9 cellular contexts compared by ENCODE assay signal in genomic region chr12:131608740-131609665, GRCh38.
DNase-seq lines count a peak whose midpoint lies in the region; ATAC-seq and TF ChIP-seq lines count a peak whose summit lies in the region.
"Had no signal": no experiment of that assay in that cellular context is flagged by ENCODE, and none has a peak within 500 bp of the region (broad histone marks: within the 10 kb centered on the region; RNA-seq: fewer than 3 reads in every experiment).

No MANE protein-coding gene starts in this region.

- peaks cover 64% of the 10 kb centered on the region for H3K4me1 Mint-ChIP-seq in activated naive CD4-positive, alpha-beta T cell treated with anti-CD3 and anti-CD28 coated beads, Interleukin-2, amount 10 ng/mL, durations not matched to agents 7 days and 5 days
- H3K4me1 Mint-ChIP-seq in glutamatergic neuron (ENCODE audit: low read depth, unreplicated experiment): peaks cover 5% of the 10 kb centered on the region

- peaks cover 11% of the 10 kb centered on the region for H3K36me3 Mint-ChIP-seq in activated naive CD4-positive, alpha-beta T cell treated with anti-CD3 and anti-CD28 coated beads, Interleukin-2, amount 10 ng/mL, durations not matched to agents 7 days and 5 days
- no peaks in the 10 kb centered on the region for H3K36me3 Mint-ChIP-seq in glutamatergic neuron (ENCODE audit: unreplicated experiment)
- H3K36me3 Mint-ChIP-seq: IgD-negative memory B cell had no signal

- TF ChIP-seq CTCF in GM12874 (IDR thresholded peaks at IDR 0.05; ENCODE audit: insufficient read depth, low read depth, low read length) (peak; percentile 77), Peyer's patch (IDR thresholded peaks at IDR 0.05) (peak; percentile 27 to 70 (median 64)), glutamatergic neuron (IDR thresholded peaks at IDR 0.05; ENCODE audit: partially characterized antibody, unreplicated experiment) (peak; percentile 97), vagina (IDR thresholded peaks at IDR 0.05) (peak; percentile 45 to 79 (median 45))

- no peak for TF ChIP-seq POLR2A in Peyer's patch (IDR thresholded peaks at IDR 0.05)
- no peak for TF ChIP-seq POLR2A in vagina (IDR thresholded peaks at IDR 0.05)

- no peak for ATAC-seq in HG03139 (IDR thresholded peaks at IDR 0.05; ENCODE audit: unreplicated experiment)

- intact Hi-C loops in posterior cingulate gyrus (cut with DNase I) (loop anchor here (1.0 to 2.0 kb wide), 2 partner anchors 102 to 221 kb away; partner anchors contain the start of gene SFSWAP), vagina (cut with DNase I) (no loop called here)

- H3K4me3 Mint-ChIP-seq in activated naive CD4-positive, alpha-beta T cell treated with anti-CD3 and anti-CD28 coated beads, Interleukin-2, amount 10 ng/mL, durations not matched to agents 7 days and 5 days: no peak overlapping the region
- H3K4me3 Mint-ChIP-seq in glutamatergic neuron (ENCODE audit: unreplicated experiment): no peak overlapping the region

- no peaks in the 10 kb centered on the region for H3K36me3 ChIP-seq in Peyer's patch
- H3K36me3 ChIP-seq in vagina: no peaks in the 10 kb centered on the region

- H3K9me3 ChIP-seq in Peyer's patch (no peaks in the 10 kb centered on the region), vagina (no peaks in the 10 kb centered on the region)

- H3K27ac Mint-ChIP-seq in activated naive CD4-positive, alpha-beta T cell treated with anti-CD3 and anti-CD28 coated beads, Interleukin-2, amount 10 ng/mL, durations not matched to agents 7 days and 5 days: no peak overlapping the region
- H3K27ac Mint-ChIP-seq in glutamatergic neuron (ENCODE audit: unreplicated experiment): no peak overlapping the region
- H3K27ac Mint-ChIP-seq: IgD-negative memory B cell had no signal

- CTCF ChIA-PET in activated naive CD4-positive, alpha-beta T cell treated with anti-CD3 and anti-CD28 coated beads, Interleukin-2, amount 10 ng/mL, durations not matched to agents 7 days and 5 days (lab: Charles Lee): no interaction called here

- peaks cover 16% of the 10 kb centered on the region for H3K27me3 Mint-ChIP-seq in activated naive CD4-positive, alpha-beta T cell treated with anti-CD3 and anti-CD28 coated beads, Interleukin-2, amount 10 ng/mL, durations not matched to agents 7 days and 5 days
- H3K27me3 Mint-ChIP-seq in glutamatergic neuron (ENCODE audit: unreplicated experiment): peaks cover 3% of the 10 kb centered on the region

- peaks cover 8% of the 10 kb centered on the region for H3K9me3 Mint-ChIP-seq in activated naive CD4-positive, alpha-beta T cell treated with anti-CD3 and anti-CD28 coated beads, Interleukin-2, amount 10 ng/mL, durations not matched to agents 7 days and 5 days
- H3K9me3 Mint-ChIP-seq in glutamatergic neuron (ENCODE audit: unreplicated experiment): no peaks in the 10 kb centered on the region

- H3K27ac ChIP-seq in Peyer's patch: no peak overlapping the region
- peak overlapping the region; percentile 49 for H3K27ac ChIP-seq in vagina

- H3K4me1 ChIP-seq in Peyer's patch: no peaks in the 10 kb centered on the region
- peaks cover 13% of the 10 kb centered on the region for H3K4me1 ChIP-seq in vagina

- H3K4me3 ChIP-seq in Peyer's patch: no peak overlapping the region
- no peak overlapping the region for H3K4me3 ChIP-seq in vagina

- DNase-seq in AG08395 (ENCODE audit: low spot score): peak; percentile 85
- peak; percentile 57 to 77 (median 75) for DNase-seq in Peyer's patch
- peak; percentile 71 for DNase-seq in activated naive CD4-positive, alpha-beta T cell treated with anti-CD3 and anti-CD28 coated beads, Interleukin-2, amount 10 ng/mL, durations not matched to agents 7 days and 5 days
- peak; percentile 87 for DNase-seq in glutamatergic neuron
- peak; percentile 79 to 98 (median 88) for DNase-seq in posterior cingulate gyrus
- no peak for DNase-seq in vagina (ENCODE audit: extremely low spot score in 2 of 2)

- H3K27me3 ChIP-seq in Peyer's patch (no peaks in the 10 kb centered on the region), vagina (no peaks in the 10 kb centered on the region)

Comparison
In these comparisons a context has a peak if more than half of its experiments do, and no peak if none do; other contexts are left out.
1. DNase-seq: peak in AG08395 (single experiment), Peyer's patch (3 of 3), activated naive CD4-positive, alpha-beta T cell treated with anti-CD3 and anti-CD28 coated beads, Interleukin-2, amount 10 ng/mL, durations not matched to agents 7 days and 5 days (single experiment), glutamatergic neuron (single experiment) and posterior cingulate gyrus (10 of 10); none in vagina (0 of 2).
2. CTCF ChIP-seq: peak in every context shown above with its lines; median percentile 97 in glutamatergic neuron; 77 in GM12874; 64 in Peyer's patch; 45 in vagina.